In genomic region chr1:224211262-224211962, GRCh38 we compare ENCODE assay signal across 8 cellular contexts. TPM values are rescaled to one million over a fixed set of nuclear protein-coding genes. Genes with fewer than 3 reads are reported as not detected.
A peak's percentile ranks its signal among the peaks of the same experiment; 100 is the strongest.
DNase-seq lines count a peak whose midpoint lies in the region; ATAC-seq and TF ChIP-seq lines count a peak whose summit lies in the region.

No MANE protein-coding gene starts in this region.

- POLR2A ChIA-PET in CD4-positive, alpha-beta memory T cell (lab: Charles Lee; ENCODE audit: partially characterized antibody): no interaction called here

- H3K27me3 ChIP-seq in skeletal muscle satellite cell (ENCODE audit: control insufficient read depth, insufficient read depth, low read length) (no peaks in the 10 kb centered on the region), upper lobe of right lung (no peaks in the 10 kb centered on the region)
- no peaks in the 10 kb centered on the region for H3K27me3 ChIP-seq in CD4-positive, alpha-beta memory T cell (ENCODE audit: insufficient read depth, low read length)

- DNase-seq in NCI-H2081 (lab: John Stamatoyannopoulos, UW) (peak; percentile 72 to 82), NCI-H2081 treated with DMSO at 0.1 percent for 48 hours (lab: John Stamatoyannopoulos, UW) (no peak), NCI-H510A treated with DMSO at 0.1 percent for 48 hours (lab: John Stamatoyannopoulos, UW) (peak; percentile 77), upper lobe of right lung (no peak)
- no peak for DNase-seq in CD4-positive, alpha-beta memory T cell

- no peak overlapping the region for H3K4me3 ChIP-seq in skeletal muscle satellite cell (ENCODE audit: low read length)
- no peak overlapping the region for H3K4me3 ChIP-seq in upper lobe of right lung
- no peak overlapping the region for H3K4me3 ChIP-seq in CD4-positive, alpha-beta memory T cell (ENCODE audit: low read length in 2 of 2)

- peaks cover 66% of the 10 kb centered on the region for H3K4me1 Mint-ChIP-seq in dendritic cell treated with granulocyte-macrophage colony-stimulating factor and Interleukin-4, amounts not matched to agents 40 ng/mL and 50 ng/mL, for 4 days (ENCODE audit: low read depth)
- no peaks in the 10 kb centered on the region for H3K4me1 Mint-ChIP-seq in CD4-positive, alpha-beta memory T cell

- no peaks in the 10 kb centered on the region for H3K9me3 Mint-ChIP-seq in dendritic cell treated with granulocyte-macrophage colony-stimulating factor and Interleukin-4, amounts not matched to agents 40 ng/mL and 50 ng/mL, for 4 days
- H3K9me3 Mint-ChIP-seq in CD4-positive, alpha-beta memory T cell: peaks cover 0 to 2% (median 0%) of the 10 kb centered on the region in 8 donors

- TF ChIP-seq CTCF in upper lobe of right lung (IDR thresholded peaks at IDR 0.05): no peak

- peak overlapping the region; percentile 68 for H3K27ac Mint-ChIP-seq in dendritic cell treated with granulocyte-macrophage colony-stimulating factor and Interleukin-4, amounts not matched to agents 40 ng/mL and 50 ng/mL, for 4 days
- H3K27ac Mint-ChIP-seq in CD4-positive, alpha-beta memory T cell: no peak overlapping the region

- H3K4me1 ChIP-seq in skeletal muscle satellite cell (ENCODE audit: control insufficient read depth, insufficient read depth, low read length) (peaks cover 17% of the 10 kb centered on the region), upper lobe of right lung (peaks cover 5% of the 10 kb centered on the region)
- no peaks in the 10 kb centered on the region for H3K4me1 ChIP-seq in CD4-positive, alpha-beta memory T cell (ENCODE audit: insufficient read depth, low read length)

- H3K4me2 ChIP-seq in skeletal muscle satellite cell (ENCODE audit: low read length): peak overlapping the region; percentile 10

- no peaks in the 10 kb centered on the region for H3K27me3 Mint-ChIP-seq in dendritic cell treated with granulocyte-macrophage colony-stimulating factor and Interleukin-4, amounts not matched to agents 40 ng/mL and 50 ng/mL, for 4 days
- no peaks in the 10 kb centered on the region for H3K27me3 Mint-ChIP-seq in CD4-positive, alpha-beta memory T cell

- intact Hi-C loops in dendritic cell treated with granulocyte-macrophage colony-stimulating factor and Interleukin-4, amounts not matched to agents 40 ng/mL and 50 ng/mL, for 4 days (cut with micrococcal nuclease): no loop called here
- intact Hi-C loops in upper lobe of right lung (cut with DNase I): no loop called here
- intact Hi-C loops in CD4-positive, alpha-beta memory T cell (cut with micrococcal nuclease): no loop called here

- ATAC-seq in upper lobe of right lung: no peak
- no peak for ATAC-seq in activated CD4-positive, CD25-positive, alpha-beta regulatory T cell treated with anti-CD3 and anti-CD28 coated beads, Interleukin-2, amount 50 U/mL, for 24 hours

- CTCF ChIA-PET in CD4-positive, alpha-beta memory T cell (lab: Charles Lee; ENCODE audit: partially characterized antibody): interaction anchor here (0.9 kb wide), 1 partner anchor 42 kb away, joined by 3 read pairs; no protein-coding TSS in a partner anchor

- no peaks in the 10 kb centered on the region for H3K9me3 ChIP-seq in skeletal muscle satellite cell (replicated peaks; ENCODE audit: low read length)
- H3K9me3 ChIP-seq in upper lobe of right lung: no peaks in the 10 kb centered on the region
- H3K9me3 ChIP-seq in CD4-positive, alpha-beta memory T cell (ENCODE audit: control insufficient read depth in 1 of 2, low read length in 2 of 2): no peaks in the 10 kb centered on the region

- no peak overlapping the region for H3K27ac ChIP-seq in upper lobe of right lung
- H3K27ac ChIP-seq in CD4-positive, alpha-beta memory T cell (ENCODE audit: low read depth, low read length): no peak overlapping the region

- peaks cover 19% of the 10 kb centered on the region for H3K36me3 Mint-ChIP-seq in dendritic cell treated with granulocyte-macrophage colony-stimulating factor and Interleukin-4, amounts not matched to agents 40 ng/mL and 50 ng/mL, for 4 days (ENCODE audit: low read depth)
- H3K36me3 Mint-ChIP-seq in CD4-positive, alpha-beta memory T cell: no peaks in the 10 kb centered on the region

- H3K4me3 Mint-ChIP-seq in dendritic cell treated with granulocyte-macrophage colony-stimulating factor and Interleukin-4, amounts not matched to agents 40 ng/mL and 50 ng/mL, for 4 days: no peak overlapping the region
- H3K4me3 Mint-ChIP-seq in CD4-positive, alpha-beta memory T cell: no peak overlapping the region

- no peaks in the 10 kb centered on the region for H3K36me3 ChIP-seq in skeletal muscle satellite cell (ENCODE audit: insufficient read depth, low read length)
- no peaks in the 10 kb centered on the region for H3K36me3 ChIP-seq in upper lobe of right lung
- no peaks in the 10 kb centered on the region for H3K36me3 ChIP-seq in CD4-positive, alpha-beta memory T cell (ENCODE audit: insufficient read depth, low read length)

- no peak overlapping the region for H3K9ac ChIP-seq in skeletal muscle satellite cell (ENCODE audit: low read depth, low read length)

RNA-seq across cellular contexts. Expression of gene DEGS1, which starts 28.4 kb away (rescaled TPM):
- 69.5 and 111 TPM in 2 replicates for total RNA-seq in skeletal muscle satellite cell (2012; rRNA removed)
- 76.7 TPM for total RNA-seq in upper lobe of right lung
- total RNA-seq in CD4-positive, alpha-beta memory T cell: 10 to 100 TPM; 58.5 TPM
- polyA plus RNA-seq in CD4-positive, alpha-beta memory T cell: 100 to 1,000 TPM; 135 to 137 TPM

Comparison
In these comparisons a context has a peak if more than half of its experiments do, and no peak if none do; other contexts are left out.
1. DNase-seq: peak in NCI-H2081 (2 of 2) and NCI-H510A treated with DMSO at 0.1 percent for 48 hours (single experiment); none in NCI-H2081 treated with DMSO at 0.1 percent for 48 hours (single experiment), upper lobe of right lung (single experiment) and CD4-positive, alpha-beta memory T cell (0 of 5).